ENCODE assay signal across 9 cellular contexts in the genomic region with DNA sequence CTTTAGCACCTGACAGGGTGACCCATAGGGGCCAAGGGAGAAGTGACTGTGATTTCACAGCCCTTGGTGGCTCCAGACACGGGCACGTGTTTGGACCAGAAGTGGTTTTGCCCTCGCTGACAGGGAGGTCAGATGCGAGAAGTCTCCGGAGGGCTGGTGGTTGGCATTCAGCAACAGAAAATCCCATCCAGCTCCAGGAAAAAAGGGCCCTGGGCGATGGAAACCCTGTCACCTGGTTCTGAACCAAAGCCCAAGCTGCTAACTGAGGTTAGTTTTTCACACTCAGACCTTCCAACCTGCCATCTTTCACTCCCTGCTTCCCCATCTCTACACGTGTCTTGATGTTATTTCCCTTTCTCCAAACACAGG.
DNase-seq lines count a peak whose midpoint lies in the region; ATAC-seq and TF ChIP-seq lines count a peak whose summit lies in the region.
"Had no signal": no experiment of that assay in that cellular context is flagged by ENCODE, and none has a peak within 500 bp of the region (broad histone marks: within the 10 kb centered on the region; RNA-seq: fewer than 3 reads in every experiment).

No MANE protein-coding gene starts in this region.

- peaks cover 34% of the 10 kb centered on the region for H3K4me1 ChIP-seq in DOHH2 (ENCODE audit: control insufficient read depth, low read length)

- no peak overlapping the region for H3K4me3 Mint-ChIP-seq in nephron progenitor cell
- no peak overlapping the region for H3K4me3 Mint-ChIP-seq in activated T-cell treated with anti-CD3 and anti-CD28 coated beads, Interleukin-2, amount 50 U/mL, for 72 hours

- TF ChIP-seq CTCF in DOHH2 (IDR thresholded peaks at IDR 0.05; ENCODE audit: low read depth, low read length, poor library complexity, severe bottlenecking), result no peak
- TF ChIP-seq CTCF in dorsolateral prefrontal cortex (IDR thresholded peaks at IDR 0.05 in 54 of 56, conservative IDR thresholded peaks at IDR 0.05 in 2 of 56; ENCODE audit: low read depth in 1 of 56, partially characterized antibody in 56 of 56), result peak in 1 of 56 donors; percentile 10
- no peak for TF ChIP-seq CTCF in nephron progenitor cell (IDR thresholded peaks at IDR 0.05)

- intact Hi-C loops in dorsolateral prefrontal cortex (cut with DNase I), result loop anchor here (2.0 to 5.0 kb wide), 4 partner anchors 42 to 276 kb away; no protein-coding TSS in a partner anchor

- peaks cover 3% of the 10 kb centered on the region for H3K27me3 Mint-ChIP-seq in nephron progenitor cell (ENCODE audit: low read depth, poor library complexity)
- H3K27me3 Mint-ChIP-seq in activated T-cell treated with anti-CD3 and anti-CD28 coated beads, Interleukin-2, amount 50 U/mL, for 72 hours (ENCODE audit: low read depth), result peaks cover 12% of the 10 kb centered on the region

- no peaks in the 10 kb centered on the region for H3K79me2 ChIP-seq in DOHH2 (ENCODE audit: control insufficient read depth, low read length)

- H3K27me3 ChIP-seq in DOHH2 (ENCODE audit: control insufficient read depth, low read length) (peaks cover 10% of the 10 kb centered on the region), dorsolateral prefrontal cortex (no peaks in the 10 kb centered on the region)

- peaks cover 2% of the 10 kb centered on the region for H3K4me1 Mint-ChIP-seq in nephron progenitor cell
- H3K4me1 Mint-ChIP-seq in activated T-cell treated with anti-CD3 and anti-CD28 coated beads, Interleukin-2, amount 50 U/mL, for 72 hours (ENCODE audit: low read depth), result no peaks in the 10 kb centered on the region

- H3K36me3 Mint-ChIP-seq in nephron progenitor cell (ENCODE audit: low read depth), result no peaks in the 10 kb centered on the region
- no peaks in the 10 kb centered on the region for H3K36me3 Mint-ChIP-seq in activated T-cell treated with anti-CD3 and anti-CD28 coated beads, Interleukin-2, amount 50 U/mL, for 72 hours (ENCODE audit: insufficient read depth in 2 of 2)

- H3F3A ChIP-seq in DOHH2 (ENCODE audit: control insufficient read depth, insufficient read depth), result no peaks in the 10 kb centered on the region

- peak overlapping the region; percentile 58 for H3K4me2 ChIP-seq in DOHH2 (ENCODE audit: low read length)

- H3K4me3 ChIP-seq in DOHH2 (ENCODE audit: low read length) (peak overlapping the region; percentile 40), dorsolateral prefrontal cortex (peak overlapping the region in 53 of 59 donors; percentile 5 to 81 (median 66))

- no peak overlapping the region for H3K27ac ChIP-seq in DOHH2 (ENCODE audit: low read depth, low read length)
- H3K27ac ChIP-seq in dorsolateral prefrontal cortex, result peak overlapping the region; percentile 67 to 97 (median 91)

- 0 out of 2 replicates have a peak, but pooled peaks cover 5% of the 10 kb centered on the region for H4K20me1 ChIP-seq in DOHH2 (ENCODE audit: control insufficient read depth, insufficient read depth, low read depth, low read length)

- no peaks in the 10 kb centered on the region for H3K9me2 ChIP-seq in DOHH2 (replicated peaks; ENCODE audit: control insufficient read depth, low read length)

- DNase-seq in dorsolateral prefrontal cortex (peak in 6 of 10 donors; percentile 24 to 52 (median 35)), nephron progenitor cell (peak; percentile 10), NCI-H187 (lab: John Stamatoyannopoulos, UW) (no peak), NCI-H2029 (lab: John Stamatoyannopoulos, UW) (no peak), LoVo (ENCODE audit: low spot score) (no peak)
- DNase-seq in activated T-cell treated with anti-CD3 and anti-CD28 coated beads, Interleukin-2, amount 50 U/mL, for 72 hours, result no peak
- DNase-seq: stimulated activated naive CD4-positive, alpha-beta T cell treated with Interleukin-2 at 50 U/mL for 16 hours had no signal

- ATAC-seq in HG03175 (IDR thresholded peaks at IDR 0.05; ENCODE audit: unreplicated experiment), result peak; percentile 33
- no peak for ATAC-seq in activated T-cell treated with anti-CD3 and anti-CD28 coated beads, Interleukin-2, amount 50 U/mL, for 72 hours (replicated peaks in 1 of 2)

- H3K27ac Mint-ChIP-seq in nephron progenitor cell, result no peak overlapping the region
- H3K27ac Mint-ChIP-seq in activated T-cell treated with anti-CD3 and anti-CD28 coated beads, Interleukin-2, amount 50 U/mL, for 72 hours, result no peak overlapping the region

- no peaks in the 10 kb centered on the region for H3K9me3 Mint-ChIP-seq in nephron progenitor cell
- no peaks in the 10 kb centered on the region for H3K9me3 Mint-ChIP-seq in activated T-cell treated with anti-CD3 and anti-CD28 coated beads, Interleukin-2, amount 50 U/mL, for 72 hours

- H3K9me3 ChIP-seq in DOHH2 (ENCODE audit: control insufficient read depth, insufficient read depth, low read length), result no peaks in the 10 kb centered on the region

- H3K36me3 ChIP-seq in DOHH2 (ENCODE audit: control insufficient read depth, low read length), result no peaks in the 10 kb centered on the region

Comparison
In these comparisons a context has a peak if more than half of its experiments do, and no peak if none do; other contexts are left out.
1. DNase-seq: peak in dorsolateral prefrontal cortex (6 of 10) and nephron progenitor cell (single experiment); none in NCI-H187 (0 of 2), NCI-H2029 (single experiment), activated T-cell treated with anti-CD3 and anti-CD28 coated beads, Interleukin-2, amount 50 U/mL, for 72 hours (0 of 2) and LoVo (single experiment).